In genomic region chr3:57692404-57693191, GRCh38 we compare ENCODE assay signal across 8 cellular contexts. TPM values are rescaled to one million over a fixed set of nuclear protein-coding genes. Genes with fewer than 3 reads are reported as not detected.
DNase-seq lines count a peak whose midpoint lies in the region; ATAC-seq and TF ChIP-seq lines count a peak whose summit lies in the region.

TSS of gene DENND6A (minus strand) at chr3:57693077. CDS start at chr3:57693018, 59 bp downstream.

- no peak for TF ChIP-seq CTCF in Panc1 (IDR thresholded peaks at IDR 0.05)

- BruUV-seq in Panc1 (replicated peaks; lab: Mats Ljungman, UMichigan) = no TSS peak

- H3K4me3 ChIP-seq in Panc1 (ENCODE audit: low read depth in 2 of 2, low read length in 2 of 2) = peak within 1 kb of the TSS; percentile 76 to 91
- H3K4me3 ChIP-seq in muscle layer of duodenum (ENCODE audit: low read depth in 1 of 2, low read length in 2 of 2) = peak within 1 kb of the TSS; percentile 83 to 88

- peak within 1 kb of the TSS; percentile 87 for H3K27ac ChIP-seq in Panc1 (ENCODE audit: low read length)
- peak within 1 kb of the TSS; percentile 73 for H3K27ac ChIP-seq in muscle layer of duodenum (ENCODE audit: low read length)

- H3K4me1 ChIP-seq in Panc1 (ENCODE audit: control insufficient read depth, insufficient read depth, low read length) = no peaks in the 10 kb centered on the region; the same call in 1 of the 2 replicates
- H3K4me1 ChIP-seq in muscle layer of duodenum (ENCODE audit: control insufficient read depth in 1 of 2, insufficient read depth in 2 of 2, low read length in 2 of 2) = peaks cover 3 to 29% of the 10 kb centered on the region in 2 donors

- in situ Hi-C loops in KBM-7 (cut with MboI; ENCODE audit: low pct_unique_long_range_greater_than_20kb, low sequenced_read_pairs) = no loop called here
- in situ Hi-C loops in Panc1 (cut with HindIII; ENCODE audit: low pct_unique_long_range_greater_than_20kb, low sequenced_read_pairs) = no loop called here

- intact Hi-C loops in Panc1 (cut with micrococcal nuclease; ENCODE audit: unreplicated experiment) = loop anchor here (2.0 kb wide), 1 partner anchor 62 kb away; no protein-coding TSS in a partner anchor

- ATAC-seq in GM21717 (IDR thresholded peaks at IDR 0.05; ENCODE audit: unreplicated experiment) (peak; percentile 69), Panc1 (peak; percentile 97), esophagus mucosa (peak; percentile 93)

- CTCF ChIA-PET in Panc1 (lab: Charles Lee) = no interaction called here

- POLR2A ChIA-PET in Panc1 (lab: Charles Lee) = interaction anchor here (0.6 kb wide), 1 partner anchor 623 kb away, joined by 4 read pairs; no protein-coding TSS in a partner anchor

- peak; percentile 14 for DNase-seq in DMS53 treated with DMSO at 0.1 percent for 48 hours (lab: John Stamatoyannopoulos, UW; ENCODE audit: unreplicated experiment)
- DNase-seq in KBM-7 = peak; percentile 92
- peak; percentile 59 for DNase-seq in Panc1 (ENCODE audit: low read depth, low spot score)
- DNase-seq in activated T-cell treated with anti-CD3 and anti-CD28 coated beads, Interleukin-2, amount 50 U/mL, for 48 hours = peak; percentile 97
- DNase-seq in stimulated activated CD8-positive, alpha-beta memory T cell treated with anti-CD3 and anti-CD28 coated beads, Interleukin-7, amount 100 ng/mL, for 24 hours (ENCODE audit: low read depth) = peak; percentile 90

- H3K36me3 ChIP-seq in Panc1 (ENCODE audit: control insufficient read depth, insufficient read depth, low read length) (no peaks in the 10 kb centered on the region), muscle layer of duodenum (ENCODE audit: control insufficient read depth in 1 of 2, insufficient read depth in 2 of 2, low read length in 2 of 2) (peaks cover 0 to 3% of the 10 kb centered on the region in 2 donors)

- H3K27me3 ChIP-seq in Panc1 (ENCODE audit: control insufficient read depth, insufficient read depth, low read length) = no peaks in the 10 kb centered on the region
- no peaks in the 10 kb centered on the region for H3K27me3 ChIP-seq in muscle layer of duodenum (ENCODE audit: low read depth, low read length)

- no peaks in the 10 kb centered on the region for H3K9me3 ChIP-seq in Panc1 (ENCODE audit: control insufficient read depth, insufficient read depth, low read depth, low read length)
- H3K9me3 ChIP-seq in muscle layer of duodenum (ENCODE audit: control insufficient read depth in 1 of 2, low read length in 2 of 2) = no peaks in the 10 kb centered on the region

RNA-seq across cellular contexts. Expression of gene DENND6A, which starts in this region (rescaled TPM):
- 18.1 TPM for total RNA-seq in Panc1 (2021; ENCODE audit: unreplicated experiment)
- polyA plus RNA-seq in Panc1 (2012; ENCODE audit: insufficient read length) = 5.7 TPM
- total RNA-seq in esophagus mucosa = 23.5 TPM

Comparison
In these comparisons a context has a peak if more than half of its experiments do, and no peak if none do; other contexts are left out.
1. Peak in every context shown above with its lines: DNase-seq, ATAC-seq, H3K4me3 ChIP-seq and H3K27ac ChIP-seq.
2. DNase-seq: peak in every context shown above with its lines; median percentile 97 in activated T-cell treated with anti-CD3 and anti-CD28 coated beads, Interleukin-2, amount 50 U/mL, for 48 hours; 92 in KBM-7; 90 in stimulated activated CD8-positive, alpha-beta memory T cell treated with anti-CD3 and anti-CD28 coated beads, Interleukin-7, amount 100 ng/mL, for 24 hours; 59 in Panc1; 14 in DMS53 treated with DMSO at 0.1 percent for 48 hours.